Comparison of ENCODE assay signal across 18 cellular contexts in the genomic region with DNA sequence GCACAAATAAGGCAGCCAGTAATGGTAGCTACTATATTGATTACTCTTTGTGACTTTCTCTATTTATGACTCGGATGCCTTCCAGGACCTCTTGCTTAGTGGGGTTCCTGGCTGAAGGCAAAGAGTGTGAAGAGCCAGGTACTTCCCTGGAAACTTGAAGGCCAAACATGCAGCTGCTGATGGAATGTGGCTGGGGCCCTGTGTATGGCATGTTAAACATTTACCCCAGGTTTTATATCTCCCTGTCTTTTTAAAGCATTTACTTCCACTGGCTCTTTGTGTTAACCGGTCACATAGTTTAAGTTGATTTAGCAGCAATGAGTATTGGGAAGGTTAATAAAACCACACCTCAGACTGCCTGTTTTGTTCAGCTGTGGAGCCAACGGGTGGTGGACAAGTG.
"Had no signal": no experiment of that assay in that cellular context is flagged by ENCODE, and none has a peak within 500 bp of the region (broad histone marks: within the 10 kb centered on the region; RNA-seq: fewer than 3 reads in every experiment).

No MANE protein-coding gene starts in this region.

- H3K27ac ChIP-seq: gastroesophageal sphincter, heart right ventricle, thyroid gland, uterus, WERI-Rb-1 had no signal

- H3K4me3 ChIP-seq: gastroesophageal sphincter, heart right ventricle, thyroid gland, uterus had no signal

- DNase-seq: activated CD4-positive, alpha-beta T cell treated with anti-CD3 and anti-CD28 coated beads for 1 hour; activated CD4-positive, alpha-beta T cell treated with anti-CD3 and anti-CD28 coated beads, Interleukin-2, amount 50 U/mL, for 4 hours; activated T-cell treated with anti-CD3 and anti-CD28 coated beads for 4 hours; effector CD8-positive, alpha-beta T cell; heart right ventricle; natural killer cell; retina; stimulated activated CD4-positive, alpha-beta T cell treated with anti-CD3 and anti-CD28 coated beads, Interleukin-12 subunit alpha, Interleukin-12 subunit beta, amount 100 ng/mL, for 4 hours; stimulated activated CD4-positive, alpha-beta T cell treated with anti-CD3 and anti-CD28 coated beads, Interleukin-1b, Interleukin-23, amount 100 ng/mL, for 48 hours; stimulated activated CD8-positive, alpha-beta memory T cell treated with anti-CD3 and anti-CD28 coated beads, Interleukin-4, amount 100 ng/mL, for 48 hours; stimulated activated naive CD4-positive, alpha-beta T cell treated with Interleukin-2 at 50 U/mL for 16 hours; T-helper 17 cell; thyroid gland; uterus; WERI-Rb-1 had no signal

- H3K4me1 ChIP-seq: heart right ventricle, thyroid gland, uterus had no signal

- ATAC-seq: esophagus mucosa, gastroesophageal sphincter, heart right ventricle, left lobe of liver, natural killer cell, T-helper 17 cell had no signal

- H3K36me3 ChIP-seq: gastroesophageal sphincter, heart right ventricle, thyroid gland, uterus, WERI-Rb-1 had no signal

- H3K9me3 ChIP-seq: gastroesophageal sphincter, thyroid gland, uterus had no signal

- H3K27me3 ChIP-seq: gastroesophageal sphincter, heart right ventricle, thyroid gland, uterus had no signal
